ENCODE assay signal across 1 cellular context in genomic region chr2:20094142-20094792, GRCh38.
A peak's percentile ranks its signal among the peaks of the same experiment; 100 is the strongest.
TF ChIP-seq lines count a peak whose summit lies in the region.

No MANE protein-coding gene starts in this region.

TF ChIP-seq in K562, 482 proteins besides CTCF, POLR2A, EP300 and RAD21:
- TF ChIP-seq DACH1 (IDR thresholded peaks at IDR 0.05; ENCODE audit: partially characterized antibody) = peak; percentile 31
- no peak for TF ChIP-seq ZNF511 (CRISPR knock-in tag; IDR thresholded peaks at IDR 0.05)
